ENCODE assay signal across 12 cellular contexts in the genomic region with DNA sequence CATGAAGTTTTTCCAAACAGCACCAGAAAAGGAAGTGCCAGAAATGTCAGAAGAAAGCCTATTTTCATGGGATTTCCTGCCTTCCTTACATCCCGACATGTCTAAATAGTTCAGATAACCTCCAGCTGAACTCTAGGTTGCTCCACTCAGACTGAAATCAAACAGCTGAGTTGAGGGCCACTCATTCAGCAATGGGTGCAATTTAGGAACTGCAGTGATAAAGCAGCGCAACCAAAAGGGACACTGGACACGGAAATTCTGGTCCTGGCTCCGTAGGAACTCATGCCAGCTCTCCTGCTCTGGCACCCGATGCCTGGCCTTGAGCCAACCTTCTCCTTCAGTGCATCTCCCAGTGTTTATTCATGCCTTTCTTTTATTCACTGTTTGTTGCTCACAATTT.
DNase-seq lines count a peak whose midpoint lies in the region; ATAC-seq and TF ChIP-seq lines count a peak whose summit lies in the region.
"Had no signal": no experiment of that assay in that cellular context is flagged by ENCODE, and none has a peak within 500 bp of the region (broad histone marks: within the 10 kb centered on the region; RNA-seq: fewer than 3 reads in every experiment).

No MANE protein-coding gene starts in this region.

- H3K27ac ChIP-seq in heart left ventricle (peak overlapping the region in 2 of 12 donors; percentile 40 to 82), right atrium auricular region (no peak overlapping the region)

- peak in 2 of 5 donors; percentile 11 to 22 for DNase-seq in heart left ventricle
- DNase-seq in right atrium auricular region (ENCODE audit: low spot score) = no peak
- peak; percentile 47 for DNase-seq in amniotic epithelial cell (ENCODE audit: low read depth)
- DNase-seq in lung microvascular endothelial cell (ENCODE audit: low read depth in 2 of 2) = peak; percentile 64 to 85
- peak; percentile 48 for DNase-seq in ureter (ENCODE audit: low spot score)
- no peak for DNase-seq in stimulated activated naive CD8-positive, alpha-beta T cell treated with anti-CD3 and anti-CD28 coated beads, Interleukin-15, amount 100 ng/mL, for 72 hours
- DNase-seq in NCI-H226 = no peak
- no peak for DNase-seq in stimulated activated CD4-positive, alpha-beta T cell treated with anti-CD3 and anti-CD28 coated beads, Interleukin-2, amount 100 ng/mL, for 48 hours
- DNase-seq: amniotic stem cell; CD8-positive, alpha-beta T cell; NCI-H1694 had no signal

- no peak for TF ChIP-seq POLR2A in heart left ventricle (IDR thresholded peaks at IDR 0.05)

- H3K27me3 Mint-ChIP-seq in stimulated activated naive CD8-positive, alpha-beta T cell treated with anti-CD3 and anti-CD28 coated beads, Interleukin-15, amount 100 ng/mL, for 72 hours = peaks cover 61% of the 10 kb centered on the region

- H3K4me1 Mint-ChIP-seq in stimulated activated naive CD8-positive, alpha-beta T cell treated with anti-CD3 and anti-CD28 coated beads, Interleukin-15, amount 100 ng/mL, for 72 hours = peaks cover 8% of the 10 kb centered on the region

- H3K4me1 ChIP-seq in heart left ventricle = peaks cover 0 to 25% (median 8%) of the 10 kb centered on the region in 12 donors
- peaks cover 0 to 6% of the 10 kb centered on the region in 2 donors for H3K4me1 ChIP-seq in right atrium auricular region

- H3K27me3 ChIP-seq in heart left ventricle (peaks cover 0 to 38% (median 6%) of the 10 kb centered on the region in 9 donors), right atrium auricular region (no peaks in the 10 kb centered on the region)

- no peak for TF ChIP-seq CTCF in heart left ventricle (IDR thresholded peaks at IDR 0.05)
- no peak for TF ChIP-seq CTCF in right atrium auricular region (IDR thresholded peaks at IDR 0.05)

- H3K9me3 Mint-ChIP-seq in stimulated activated naive CD8-positive, alpha-beta T cell treated with anti-CD3 and anti-CD28 coated beads, Interleukin-15, amount 100 ng/mL, for 72 hours = no peaks in the 10 kb centered on the region
- H3K9me3 Mint-ChIP-seq: CD8-positive, alpha-beta T cell had no signal

- no peaks in the 10 kb centered on the region for H3K9me3 ChIP-seq in heart left ventricle
- H3K9me3 ChIP-seq in right atrium auricular region = no peaks in the 10 kb centered on the region

- WGBS in heart left ventricle, 4 donors = 9 to 18% (median 12%) methylated on average over 5 of the region's 5 CpGs

- no peak for ATAC-seq in heart left ventricle
- ATAC-seq in stimulated activated naive CD8-positive, alpha-beta T cell treated with anti-CD3 and anti-CD28 coated beads, Interleukin-15, amount 100 ng/mL, for 72 hours = no peak
- ATAC-seq: CD8-positive, alpha-beta T cell; WTC11 had no signal

- no peak overlapping the region for H3K4me3 Mint-ChIP-seq in stimulated activated naive CD8-positive, alpha-beta T cell treated with anti-CD3 and anti-CD28 coated beads, Interleukin-15, amount 100 ng/mL, for 72 hours
- H3K4me3 Mint-ChIP-seq: CD8-positive, alpha-beta T cell; WTC11 had no signal

- intact Hi-C loops in heart left ventricle (cut with DNase I) = no loop called here

- H3K27ac Mint-ChIP-seq in stimulated activated naive CD8-positive, alpha-beta T cell treated with anti-CD3 and anti-CD28 coated beads, Interleukin-15, amount 100 ng/mL, for 72 hours = no peak overlapping the region
- H3K27ac Mint-ChIP-seq: CD8-positive, alpha-beta T cell; WTC11 had no signal

- H3K4me3 ChIP-seq in heart left ventricle = peak overlapping the region in 9 of 12 donors; percentile 2 to 67 (median 15)
- H3K4me3 ChIP-seq in right atrium auricular region = no peak overlapping the region

- H3K36me3 ChIP-seq in heart left ventricle = no peaks in the 10 kb centered on the region
- H3K36me3 ChIP-seq in right atrium auricular region = no peaks in the 10 kb centered on the region

Comparison
In these comparisons a context has a peak if more than half of its experiments do, and no peak if none do; other contexts are left out.
1. H3K4me3 ChIP-seq: peak in heart left ventricle (9 of 12); none in right atrium auricular region (0 of 2).
2. DNase-seq: peak in amniotic epithelial cell (single experiment), lung microvascular endothelial cell (2 of 2) and ureter (single experiment); none in right atrium auricular region (single experiment), stimulated activated naive CD8-positive, alpha-beta T cell treated with anti-CD3 and anti-CD28 coated beads, Interleukin-15, amount 100 ng/mL, for 72 hours (0 of 2), NCI-H226 (single experiment) and stimulated activated CD4-positive, alpha-beta T cell treated with anti-CD3 and anti-CD28 coated beads, Interleukin-2, amount 100 ng/mL, for 48 hours (0 of 2).